In the genomic region with DNA sequence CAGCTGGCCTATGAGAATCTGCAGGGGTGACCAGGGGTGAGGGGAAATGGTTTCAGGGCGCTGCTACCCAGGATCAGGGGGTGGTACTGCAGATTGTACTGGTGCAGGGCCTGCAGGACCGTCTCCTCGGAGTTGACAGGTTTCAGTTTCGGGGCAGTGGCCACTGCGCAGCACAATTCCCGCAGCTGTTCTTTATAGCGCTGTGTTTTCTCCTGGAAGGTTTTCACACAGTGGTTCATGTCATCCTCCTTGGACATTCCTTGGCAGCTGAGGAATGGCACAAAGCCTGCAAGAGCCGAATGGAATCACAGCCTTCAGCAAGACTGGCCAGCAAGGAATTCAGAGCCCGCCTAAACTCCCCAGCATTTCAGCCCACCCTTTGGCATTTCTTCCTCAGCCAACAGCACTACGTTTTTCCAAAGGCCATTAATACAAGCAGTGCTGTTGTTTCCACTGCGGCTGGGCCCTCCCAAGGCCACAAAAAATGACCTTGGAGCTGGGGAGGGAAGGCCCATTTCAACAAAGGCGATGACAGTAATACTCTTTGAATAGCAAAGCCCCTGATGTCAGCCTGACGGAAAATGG, we compare ENCODE assay signal across 1 cellular context.
TF ChIP-seq lines count a peak whose summit lies in the region.

No MANE protein-coding gene starts in this region.

TF ChIP-seq in HepG2, 621 proteins besides CTCF, POLR2A, EP300 and RAD21 (continued from another document and continues in another):
- TF ChIP-seq, protein P1, sequence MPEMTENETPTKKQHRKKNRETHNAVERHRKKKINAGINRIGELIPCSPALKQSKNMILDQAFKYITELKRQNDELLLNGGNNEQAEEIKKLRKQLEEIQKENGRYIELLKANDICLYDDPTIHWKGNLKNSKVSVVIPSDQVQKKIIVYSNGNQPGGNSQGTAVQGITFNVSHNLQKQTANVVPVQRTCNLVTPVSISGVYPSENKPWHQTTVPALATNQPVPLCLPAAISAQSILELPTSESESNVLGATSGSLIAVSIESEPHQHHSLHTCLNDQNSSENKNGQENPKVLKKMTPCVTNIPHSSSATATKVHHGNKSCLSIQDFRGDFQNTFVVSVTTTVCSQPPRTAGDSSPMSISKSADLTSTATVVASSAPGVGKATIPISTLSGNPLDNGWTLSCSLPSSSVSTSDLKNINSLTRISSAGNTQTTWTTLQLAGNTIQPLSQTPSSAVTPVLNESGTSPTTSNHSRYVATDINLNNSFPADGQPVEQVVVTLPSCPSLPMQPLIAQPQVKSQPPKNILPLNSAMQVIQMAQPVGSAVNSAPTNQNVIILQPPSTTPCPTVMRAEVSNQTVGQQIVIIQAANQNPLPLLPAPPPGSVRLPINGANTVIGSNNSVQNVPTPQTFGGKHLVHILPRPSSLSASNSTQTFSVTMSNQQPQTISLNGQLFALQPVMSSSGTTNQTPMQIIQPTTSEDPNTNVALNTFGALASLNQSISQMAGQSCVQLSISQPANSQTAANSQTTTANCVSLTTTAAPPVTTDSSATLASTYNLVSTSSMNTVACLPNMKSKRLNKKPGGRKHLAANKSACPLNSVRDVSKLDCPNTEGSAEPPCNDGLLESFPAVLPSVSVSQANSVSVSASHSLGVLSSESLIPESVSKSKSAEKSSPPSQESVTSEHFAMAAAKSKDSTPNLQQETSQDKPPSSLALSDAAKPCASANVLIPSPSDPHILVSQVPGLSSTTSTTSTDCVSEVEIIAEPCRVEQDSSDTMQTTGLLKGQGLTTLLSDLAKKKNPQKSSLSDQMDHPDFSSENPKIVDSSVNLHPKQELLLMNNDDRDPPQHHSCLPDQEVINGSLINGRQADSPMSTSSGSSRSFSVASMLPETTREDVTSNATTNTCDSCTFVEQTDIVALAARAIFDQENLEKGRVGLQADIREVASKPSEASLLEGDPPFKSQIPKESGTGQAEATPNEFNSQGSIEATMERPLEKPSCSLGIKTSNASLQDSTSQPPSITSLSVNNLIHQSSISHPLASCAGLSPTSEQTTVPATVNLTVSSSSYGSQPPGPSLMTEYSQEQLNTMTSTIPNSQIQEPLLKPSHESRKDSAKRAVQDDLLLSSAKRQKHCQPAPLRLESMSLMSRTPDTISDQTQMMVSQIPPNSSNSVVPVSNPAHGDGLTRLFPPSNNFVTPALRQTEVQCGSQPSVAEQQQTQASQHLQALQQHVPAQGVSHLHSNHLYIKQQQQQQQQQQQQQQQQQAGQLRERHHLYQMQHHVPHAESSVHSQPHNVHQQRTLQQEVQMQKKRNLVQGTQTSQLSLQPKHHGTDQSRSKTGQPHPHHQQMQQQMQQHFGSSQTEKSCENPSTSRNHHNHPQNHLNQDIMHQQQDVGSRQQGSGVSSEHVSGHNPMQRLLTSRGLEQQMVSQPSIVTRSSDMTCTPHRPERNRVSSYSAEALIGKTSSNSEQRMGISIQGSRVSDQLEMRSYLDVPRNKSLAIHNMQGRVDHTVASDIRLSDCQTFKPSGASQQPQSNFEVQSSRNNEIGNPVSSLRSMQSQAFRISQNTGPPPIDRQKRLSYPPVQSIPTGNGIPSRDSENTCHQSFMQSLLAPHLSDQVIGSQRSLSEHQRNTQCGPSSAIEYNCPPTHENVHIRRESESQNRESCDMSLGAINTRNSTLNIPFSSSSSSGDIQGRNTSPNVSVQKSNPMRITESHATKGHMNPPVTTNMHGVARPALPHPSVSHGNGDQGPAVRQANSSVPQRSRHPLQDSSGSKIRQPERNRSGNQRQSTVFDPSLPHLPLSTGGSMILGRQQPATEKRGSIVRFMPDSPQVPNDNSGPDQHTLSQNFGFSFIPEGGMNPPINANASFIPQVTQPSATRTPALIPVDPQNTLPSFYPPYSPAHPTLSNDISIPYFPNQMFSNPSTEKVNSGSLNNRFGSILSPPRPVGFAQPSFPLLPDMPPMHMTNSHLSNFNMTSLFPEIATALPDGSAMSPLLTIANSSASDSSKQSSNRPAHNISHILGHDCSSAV (CRISPR knock-in tag; IDR thresholded peaks at IDR 0.05; ENCODE audit: borderline replicate concordance), result no peak
- TF ChIP-seq, protein P2, sequence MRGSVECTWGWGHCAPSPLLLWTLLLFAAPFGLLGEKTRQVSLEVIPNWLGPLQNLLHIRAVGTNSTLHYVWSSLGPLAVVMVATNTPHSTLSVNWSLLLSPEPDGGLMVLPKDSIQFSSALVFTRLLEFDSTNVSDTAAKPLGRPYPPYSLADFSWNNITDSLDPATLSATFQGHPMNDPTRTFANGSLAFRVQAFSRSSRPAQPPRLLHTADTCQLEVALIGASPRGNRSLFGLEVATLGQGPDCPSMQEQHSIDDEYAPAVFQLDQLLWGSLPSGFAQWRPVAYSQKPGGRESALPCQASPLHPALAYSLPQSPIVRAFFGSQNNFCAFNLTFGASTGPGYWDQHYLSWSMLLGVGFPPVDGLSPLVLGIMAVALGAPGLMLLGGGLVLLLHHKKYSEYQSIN (CRISPR knock-in tag; IDR thresholded peaks at IDR 0.05; ENCODE audit: borderline replicate concordance), result no peak
- TF ChIP-seq, protein P3, sequence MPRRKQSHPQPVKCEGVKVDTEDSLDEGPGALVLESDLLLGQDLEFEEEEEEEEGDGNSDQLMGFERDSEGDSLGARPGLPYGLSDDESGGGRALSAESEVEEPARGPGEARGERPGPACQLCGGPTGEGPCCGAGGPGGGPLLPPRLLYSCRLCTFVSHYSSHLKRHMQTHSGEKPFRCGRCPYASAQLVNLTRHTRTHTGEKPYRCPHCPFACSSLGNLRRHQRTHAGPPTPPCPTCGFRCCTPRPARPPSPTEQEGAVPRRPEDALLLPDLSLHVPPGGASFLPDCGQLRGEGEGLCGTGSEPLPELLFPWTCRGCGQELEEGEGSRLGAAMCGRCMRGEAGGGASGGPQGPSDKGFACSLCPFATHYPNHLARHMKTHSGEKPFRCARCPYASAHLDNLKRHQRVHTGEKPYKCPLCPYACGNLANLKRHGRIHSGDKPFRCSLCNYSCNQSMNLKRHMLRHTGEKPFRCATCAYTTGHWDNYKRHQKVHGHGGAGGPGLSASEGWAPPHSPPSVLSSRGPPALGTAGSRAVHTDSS (CRISPR knock-in tag; conservative IDR thresholded peaks at IDR 0.05), result no peak
- TF ChIP-seq PLSCR1 (CRISPR knock-in tag; IDR thresholded peaks at IDR 0.05; ENCODE audit: borderline replicate concordance) (no peak), REXO4 (CRISPR knock-in tag; IDR thresholded peaks at IDR 0.05; ENCODE audit: borderline replicate concordance) (no peak), STAG1 (CRISPR knock-in tag; IDR thresholded peaks at IDR 0.05) (no peak), ZMYM4 (CRISPR knock-in tag; IDR thresholded peaks at IDR 0.05) (peak; percentile 38), MZF1 (CRISPR knock-in tag; IDR thresholded peaks at IDR 0.05; ENCODE audit: borderline replicate concordance) (no peak), ZBTB42 (CRISPR knock-in tag; IDR thresholded peaks at IDR 0.05) (no peak), ZNF234 (CRISPR knock-in tag; conservative IDR thresholded peaks at IDR 0.05) (no peak), RERE (CRISPR knock-in tag; IDR thresholded peaks at IDR 0.05; ENCODE audit: low read depth) (no peak), AGO2 (optimal IDR thresholded peaks at IDR 0.05; ENCODE audit: low read depth, low read length) (no peak), SOX13 (IDR thresholded peaks at IDR 0.05) (0 out of 2 replicates have a peak, but pooled peaks have one; percentile 12), SOX13 (CRISPR knock-in tag; conservative IDR thresholded peaks at IDR 0.05 in 1 of 2, IDR thresholded peaks at IDR 0.05 in 1 of 2) (peak in 1 of 2 experiments; percentile 83; a peak in 2 of 4 replicates), DDIT3 (CRISPR knock-in tag; IDR thresholded peaks at IDR 0.05) (no peak)
- TF ChIP-seq, protein P4, sequence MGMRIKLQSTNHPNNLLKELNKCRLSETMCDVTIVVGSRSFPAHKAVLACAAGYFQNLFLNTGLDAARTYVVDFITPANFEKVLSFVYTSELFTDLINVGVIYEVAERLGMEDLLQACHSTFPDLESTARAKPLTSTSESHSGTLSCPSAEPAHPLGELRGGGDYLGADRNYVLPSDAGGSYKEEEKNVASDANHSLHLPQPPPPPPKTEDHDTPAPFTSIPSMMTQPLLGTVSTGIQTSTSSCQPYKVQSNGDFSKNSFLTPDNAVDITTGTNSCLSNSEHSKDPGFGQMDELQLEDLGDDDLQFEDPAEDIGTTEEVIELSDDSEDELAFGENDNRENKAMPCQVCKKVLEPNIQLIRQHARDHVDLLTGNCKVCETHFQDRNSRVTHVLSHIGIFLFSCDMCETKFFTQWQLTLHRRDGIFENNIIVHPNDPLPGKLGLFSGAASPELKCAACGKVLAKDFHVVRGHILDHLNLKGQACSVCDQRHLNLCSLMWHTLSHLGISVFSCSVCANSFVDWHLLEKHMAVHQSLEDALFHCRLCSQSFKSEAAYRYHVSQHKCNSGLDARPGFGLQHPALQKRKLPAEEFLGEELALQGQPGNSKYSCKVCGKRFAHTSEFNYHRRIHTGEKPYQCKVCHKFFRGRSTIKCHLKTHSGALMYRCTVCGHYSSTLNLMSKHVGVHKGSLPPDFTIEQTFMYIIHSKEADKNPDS (CRISPR knock-in tag; IDR thresholded peaks at IDR 0.05), result no peak
- TF ChIP-seq, protein P5, sequence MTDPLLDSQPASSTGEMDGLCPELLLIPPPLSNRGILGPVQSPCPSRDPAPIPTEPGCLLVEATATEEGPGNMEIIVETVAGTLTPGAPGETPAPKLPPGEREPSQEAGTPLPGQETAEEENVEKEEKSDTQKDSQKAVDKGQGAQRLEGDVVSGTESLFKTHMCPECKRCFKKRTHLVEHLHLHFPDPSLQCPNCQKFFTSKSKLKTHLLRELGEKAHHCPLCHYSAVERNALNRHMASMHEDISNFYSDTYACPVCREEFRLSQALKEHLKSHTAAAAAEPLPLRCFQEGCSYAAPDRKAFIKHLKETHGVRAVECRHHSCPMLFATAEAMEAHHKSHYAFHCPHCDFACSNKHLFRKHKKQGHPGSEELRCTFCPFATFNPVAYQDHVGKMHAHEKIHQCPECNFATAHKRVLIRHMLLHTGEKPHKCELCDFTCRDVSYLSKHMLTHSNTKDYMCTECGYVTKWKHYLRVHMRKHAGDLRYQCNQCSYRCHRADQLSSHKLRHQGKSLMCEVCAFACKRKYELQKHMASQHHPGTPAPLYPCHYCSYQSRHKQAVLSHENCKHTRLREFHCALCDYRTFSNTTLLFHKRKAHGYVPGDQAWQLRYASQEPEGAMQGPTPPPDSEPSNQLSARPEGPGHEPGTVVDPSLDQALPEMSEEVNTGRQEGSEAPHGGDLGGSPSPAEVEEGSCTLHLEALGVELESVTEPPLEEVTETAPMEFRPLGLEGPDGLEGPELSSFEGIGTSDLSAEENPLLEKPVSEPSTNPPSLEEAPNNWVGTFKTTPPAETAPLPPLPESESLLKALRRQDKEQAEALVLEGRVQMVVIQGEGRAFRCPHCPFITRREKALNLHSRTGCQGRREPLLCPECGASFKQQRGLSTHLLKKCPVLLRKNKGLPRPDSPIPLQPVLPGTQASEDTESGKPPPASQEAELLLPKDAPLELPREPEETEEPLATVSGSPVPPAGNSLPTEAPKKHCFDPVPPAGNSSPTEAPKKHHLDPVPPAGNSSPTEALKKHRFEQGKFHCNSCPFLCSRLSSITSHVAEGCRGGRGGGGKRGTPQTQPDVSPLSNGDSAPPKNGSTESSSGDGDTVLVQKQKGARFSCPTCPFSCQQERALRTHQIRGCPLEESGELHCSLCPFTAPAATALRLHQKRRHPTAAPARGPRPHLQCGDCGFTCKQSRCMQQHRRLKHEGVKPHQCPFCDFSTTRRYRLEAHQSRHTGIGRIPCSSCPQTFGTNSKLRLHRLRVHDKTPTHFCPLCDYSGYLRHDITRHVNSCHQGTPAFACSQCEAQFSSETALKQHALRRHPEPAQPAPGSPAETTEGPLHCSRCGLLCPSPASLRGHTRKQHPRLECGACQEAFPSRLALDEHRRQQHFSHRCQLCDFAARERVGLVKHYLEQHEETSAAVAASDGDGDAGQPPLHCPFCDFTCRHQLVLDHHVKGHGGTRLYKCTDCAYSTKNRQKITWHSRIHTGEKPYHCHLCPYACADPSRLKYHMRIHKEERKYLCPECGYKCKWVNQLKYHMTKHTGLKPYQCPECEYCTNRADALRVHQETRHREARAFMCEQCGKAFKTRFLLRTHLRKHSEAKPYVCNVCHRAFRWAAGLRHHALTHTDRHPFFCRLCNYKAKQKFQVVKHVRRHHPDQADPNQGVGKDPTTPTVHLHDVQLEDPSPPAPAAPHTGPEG (CRISPR knock-in tag; IDR thresholded peaks at IDR 0.05), result no peak
